10 cellular contexts compared by ENCODE assay signal in genomic region chr10:120600871-120601644, GRCh38.
A peak's percentile ranks its signal among the peaks of the same experiment; 100 is the strongest.
DNase-seq lines count a peak whose midpoint lies in the region; ATAC-seq and TF ChIP-seq lines count a peak whose summit lies in the region.
"Had no signal": no experiment of that assay in that cellular context is flagged by ENCODE, and none has a peak within 500 bp of the region (broad histone marks: within the 10 kb centered on the region; RNA-seq: fewer than 3 reads in every experiment).

No MANE protein-coding gene starts in this region.

- no peaks in the 10 kb centered on the region for H3K27me3 ChIP-seq in WERI-Rb-1 (ENCODE audit: insufficient read depth, low read depth, severe bottlenecking)

- H3K27ac Mint-ChIP-seq in HFFc6 (no peak overlapping the region), memory B cell (no peak overlapping the region)

- H3K9me3 Mint-ChIP-seq in HFFc6 (peaks cover 12% of the 10 kb centered on the region; the same call in 1 of the 2 replicates), memory B cell (no peaks in the 10 kb centered on the region)

- H3K4me3 Mint-ChIP-seq in HFFc6, result no peak overlapping the region
- peak overlapping the region; percentile 24 for H3K4me3 Mint-ChIP-seq in memory B cell

- no peaks in the 10 kb centered on the region for H3K9me3 ChIP-seq in WERI-Rb-1 (ENCODE audit: severe bottlenecking)

- H3K36me3 Mint-ChIP-seq in HFFc6 (ENCODE audit: low read depth) (peaks cover 9% of the 10 kb centered on the region; the same call in 1 of the 2 replicates), memory B cell (no peaks in the 10 kb centered on the region)

- H3K4me3 ChIP-seq in WERI-Rb-1 (ENCODE audit: low read depth, low read length), result no peak overlapping the region

- ATAC-seq in memory B cell (ENCODE audit: low read depth) (peak; percentile 60), GM18870 (IDR thresholded peaks at IDR 0.05; ENCODE audit: unreplicated experiment) (no peak), HG03135 (IDR thresholded peaks at IDR 0.05; ENCODE audit: unreplicated experiment) (no peak)

- H3K4me1 Mint-ChIP-seq in HFFc6 (ENCODE audit: low read depth) (peaks cover 11% of the 10 kb centered on the region; the same call in 1 of the 2 replicates), memory B cell (peaks cover 7% of the 10 kb centered on the region)

- H3K36me3 ChIP-seq in WERI-Rb-1, result no peaks in the 10 kb centered on the region

- H3K27me3 Mint-ChIP-seq in HFFc6 (ENCODE audit: insufficient read depth), result peaks cover 2% of the 10 kb centered on the region; the same call in 1 of the 2 replicates
- H3K27me3 Mint-ChIP-seq in memory B cell, result peaks cover 3% of the 10 kb centered on the region

- DNase-seq in EH (ENCODE audit: low read depth) (peak; percentile 22), HFFc6 (peak; percentile 2), WERI-Rb-1 (peak; percentile 66), memory B cell (ENCODE audit: low spot score in 2 of 2) (no peak), GM20000 (ENCODE audit: low spot score) (no peak)
- DNase-seq in activated CD4-positive, CD25-positive, alpha-beta regulatory T cell (lab: John Stamatoyannopoulos, UW), result no peak
- DNase-seq: activated T-cell treated with anti-CD3 and anti-CD28 coated beads, Interleukin-2, amount 50 U/mL, for 1 hour; NCI-H1930 had no signal

- peak; percentile 75 for TF ChIP-seq CTCF in HFFc6 (IDR thresholded peaks at IDR 0.05)
- peak; percentile 75 for TF ChIP-seq CTCF in WERI-Rb-1 (IDR thresholded peaks at IDR 0.05; ENCODE audit: low read depth, low read length)
- TF ChIP-seq CTCF in GM20000 (IDR thresholded peaks at IDR 0.05; ENCODE audit: extremely low read depth, missing control alignments), result no peak

- H3K27ac ChIP-seq in WERI-Rb-1, result no peak overlapping the region

Comparison
In these comparisons a context has a peak if more than half of its experiments do, and no peak if none do; other contexts are left out.
1. DNase-seq: peak in EH (single experiment), HFFc6 (single experiment) and WERI-Rb-1 (single experiment); none in memory B cell (0 of 2), activated CD4-positive, CD25-positive, alpha-beta regulatory T cell (0 of 4) and GM20000 (single experiment).